ENCODE assay signal across 19 cellular contexts in genomic region chr16:2081685-2082084, GRCh38. TPM values are rescaled to one million over a fixed set of nuclear protein-coding genes. Genes with fewer than 3 reads are reported as not detected.
DNase-seq lines count a peak whose midpoint lies in the region; ATAC-seq and TF ChIP-seq lines count a peak whose summit lies in the region.
"Had no signal": no experiment of that assay in that cellular context is flagged by ENCODE, and none has a peak within 500 bp of the region (broad histone marks: within the 10 kb centered on the region; RNA-seq: fewer than 3 reads in every experiment).

No MANE protein-coding gene starts in this region.

- H3K9me3 ChIP-seq in left lung (no peaks in the 10 kb centered on the region), stomach (no peaks in the 10 kb centered on the region)
- H3K9me3 ChIP-seq: Peyer's patch, thyroid gland had no signal

- no peak for TF ChIP-seq CTCF in RWPE1 (conservative IDR thresholded peaks at IDR 0.05; ENCODE audit: low read depth)
- TF ChIP-seq CTCF in left lung (IDR thresholded peaks at IDR 0.05) = no peak
- no peak for TF ChIP-seq CTCF in stomach (IDR thresholded peaks at IDR 0.05)

- H3K27ac Mint-ChIP-seq in activated T-helper 2 cell treated with anti-CD3 and anti-CD28 coated beads, Interferon-gamma antibody, Interleukin-2, Interleukin-4, amounts not matched to agents 10 μg/mL and 5 μg/mL and 100 μg/mL, durations not matched to agents 14 hours and 24 hours and 36 hours = no peak overlapping the region
- H3K27ac Mint-ChIP-seq: activated naive CD8-positive, alpha-beta T cell; CD8-positive, alpha-beta T cell; memory B cell; stimulated activated memory B cell treated with anti-CD40 and anti-IgM and Interleukin-4, amounts not matched to agents 10 μg/mL and 1 μg/mL and 100 μg/mL, for 72 hours had no signal

- H3K4me3 Mint-ChIP-seq in activated T-helper 2 cell treated with anti-CD3 and anti-CD28 coated beads, Interferon-gamma antibody, Interleukin-2, Interleukin-4, amounts not matched to agents 10 μg/mL and 5 μg/mL and 100 μg/mL, durations not matched to agents 14 hours and 24 hours and 36 hours (ENCODE audit: low read depth) = no peak overlapping the region
- H3K4me3 Mint-ChIP-seq: activated naive CD8-positive, alpha-beta T cell; CD8-positive, alpha-beta T cell; memory B cell; stimulated activated memory B cell treated with anti-CD40 and anti-IgM and Interleukin-4, amounts not matched to agents 10 μg/mL and 1 μg/mL and 100 μg/mL, for 72 hours had no signal

- peak; percentile 3 for ATAC-seq in left lung
- no peak for ATAC-seq in HG03521 (IDR thresholded peaks at IDR 0.05; ENCODE audit: unreplicated experiment)
- ATAC-seq: CD8-positive, alpha-beta T cell; stimulated activated memory B cell treated with anti-CD40 and anti-IgM and Interleukin-4, amounts not matched to agents 10 μg/mL and 1 μg/mL and 100 μg/mL, for 72 hours had no signal

- TF ChIP-seq EP300 in stomach (IDR thresholded peaks at IDR 0.05) = no peak

- POLR2A ChIA-PET in RWPE1 (lab: Yijun Ruan, JAX; ENCODE audit: low non-redundant PET) = no interaction called here

- H3K4me1 ChIP-seq in left lung (peaks cover 0 to 10% of the 10 kb centered on the region in 2 donors), stomach (peaks cover 13 to 33% (median 23%) of the 10 kb centered on the region in 4 donors)
- H3K4me1 ChIP-seq: thyroid gland had no signal

- no peaks in the 10 kb centered on the region for H3K27me3 Mint-ChIP-seq in activated T-helper 2 cell treated with anti-CD3 and anti-CD28 coated beads, Interferon-gamma antibody, Interleukin-2, Interleukin-4, amounts not matched to agents 10 μg/mL and 5 μg/mL and 100 μg/mL, durations not matched to agents 14 hours and 24 hours and 36 hours (ENCODE audit: low read depth)
- H3K27me3 Mint-ChIP-seq: activated naive CD8-positive, alpha-beta T cell; memory B cell; stimulated activated memory B cell treated with anti-CD40 and anti-IgM and Interleukin-4, amounts not matched to agents 10 μg/mL and 1 μg/mL and 100 μg/mL, for 72 hours had no signal

- 64 to 83% (median 78%) methylated on average over 13 to 17 of the region's 17 CpGs; no CpG with 5 or more reads in 1 of the 5 donors for WGBS in stomach, 5 donors

- no peak for TF ChIP-seq POLR2A in stomach (IDR thresholded peaks at IDR 0.05)

- H3K27ac ChIP-seq in RWPE1 (peak overlapping the region; percentile 57), left lung (no peak overlapping the region), stomach (peak overlapping the region; percentile 46 to 70 (median 65))
- H3K27ac ChIP-seq: hepatocyte, Peyer's patch, thyroid gland had no signal

- intact Hi-C loops in left lung (cut with DNase I) = no loop called here
- intact Hi-C loops in stomach (cut with DNase I; ENCODE audit: low total_unique reads) = loop anchor here (10.0 kb wide), 1 partner anchor 57 kb away; the partner anchor contains the start of gene NHERF2
- intact Hi-C loops in activated T-helper 2 cell treated with anti-CD3 and anti-CD28 coated beads, Interferon-gamma antibody, Interleukin-2, Interleukin-4, amounts not matched to agents 10 μg/mL and 5 μg/mL and 100 μg/mL, durations not matched to agents 14 hours and 24 hours and 36 hours (cut with micrococcal nuclease) = no loop called here

- H3K27me3 ChIP-seq in left lung (no peaks in the 10 kb centered on the region), stomach (no peaks in the 10 kb centered on the region)
- H3K27me3 ChIP-seq: hepatocyte, Peyer's patch, thyroid gland had no signal

- H3K4me1 Mint-ChIP-seq in activated T-helper 2 cell treated with anti-CD3 and anti-CD28 coated beads, Interferon-gamma antibody, Interleukin-2, Interleukin-4, amounts not matched to agents 10 μg/mL and 5 μg/mL and 100 μg/mL, durations not matched to agents 14 hours and 24 hours and 36 hours (ENCODE audit: low read depth) = no peaks in the 10 kb centered on the region

- no peaks in the 10 kb centered on the region for H3K9me3 Mint-ChIP-seq in activated T-helper 2 cell treated with anti-CD3 and anti-CD28 coated beads, Interferon-gamma antibody, Interleukin-2, Interleukin-4, amounts not matched to agents 10 μg/mL and 5 μg/mL and 100 μg/mL, durations not matched to agents 14 hours and 24 hours and 36 hours
- H3K9me3 Mint-ChIP-seq: CD8-positive, alpha-beta T cell; memory B cell; stimulated activated memory B cell treated with anti-CD40 and anti-IgM and Interleukin-4, amounts not matched to agents 10 μg/mL and 1 μg/mL and 100 μg/mL, for 72 hours had no signal

- peaks cover 0 to 99% of the 10 kb centered on the region in 2 donors for H3K36me3 ChIP-seq in left lung
- H3K36me3 ChIP-seq in stomach = peaks cover 55 to 100% (median 100%) of the 10 kb centered on the region in 4 donors

- CTCF ChIA-PET in RWPE1 (lab: Yijun Ruan, JAX) = no interaction called here

- H3K4me3 ChIP-seq in left lung (no peak overlapping the region), stomach (no peak overlapping the region)
- H3K4me3 ChIP-seq: hepatocyte, Peyer's patch, thyroid gland had no signal

- no peak for DNase-seq in RWPE1 (ENCODE audit: low spot score)
- peak; percentile 14 for DNase-seq in cerebellar cortex (ENCODE audit: low spot score)
- no peak for DNase-seq in left lung
- no peak for DNase-seq in stomach
- no peak for DNase-seq in activated T-helper 2 cell treated with anti-CD3 and anti-CD28 coated beads, Interferon-gamma antibody, Interleukin-2, Interleukin-4, amounts not matched to agents 10 μg/mL and 5 μg/mL and 100 μg/mL, durations not matched to agents 14 hours and 24 hours and 36 hours (ENCODE audit: low spot score)
- no peak for DNase-seq in activated CD4-positive, alpha-beta T cell treated with anti-CD3 and anti-CD28 coated beads, Interleukin-2, amount 50 U/mL, for 1 hour
- DNase-seq in HuH-7 (ENCODE audit: low spot score) = no peak
- DNase-seq: CD8-positive, alpha-beta T cell; GOT3; NCI-H1048; NCI-H2029 treated with DMSO at 0.1 percent for 48 hours; NK-92 treated with Interleukin-12 subunit alpha and Interleukin-12 subunit beta, amount 100 ng/mL, for 24 hours; Peyer's patch had no signal

- H3K36me3 Mint-ChIP-seq in activated T-helper 2 cell treated with anti-CD3 and anti-CD28 coated beads, Interferon-gamma antibody, Interleukin-2, Interleukin-4, amounts not matched to agents 10 μg/mL and 5 μg/mL and 100 μg/mL, durations not matched to agents 14 hours and 24 hours and 36 hours (ENCODE audit: low read depth) = peaks cover 3% of the 10 kb centered on the region
- H3K36me3 Mint-ChIP-seq: activated naive CD8-positive, alpha-beta T cell had no signal

RNA-seq across cellular contexts. Expression of gene TSC2, which starts 33.9 kb away (rescaled TPM):
- total RNA-seq in left lung (100 to 1,000 TPM; 116 to 126 TPM), stomach (100 to 1,000 TPM in 3 of 5 donors, 10 to 100 TPM in 2; 68.5 to 369 (median 118) TPM)
- 10 to 100 TPM; 40.8 to 46.0 (median 41.1) TPM for polyA plus RNA-seq in stomach
- total RNA-seq in activated T-helper 2 cell treated with anti-CD3 and anti-CD28 coated beads, Interferon-gamma antibody, Interleukin-2, Interleukin-4, amounts not matched to agents 10 μg/mL and 5 μg/mL and 100 μg/mL, durations not matched to agents 14 hours and 24 hours and 36 hours = 89.7 and 92.8 TPM in 2 replicates

RNA-seq across cellular contexts. Expression of gene NTHL1, which starts 34.1 kb away (rescaled TPM):
- 10 to 100 TPM; 19.4 to 29.8 TPM for total RNA-seq in left lung
- 100 to 1,000 TPM in 2 of 5 donors, 1 to 10 TPM in 3; 2.3 to 663 (median 9.5) TPM for total RNA-seq in stomach
- 10 to 100 TPM; 29.2 to 40.6 (median 36.6) TPM for polyA plus RNA-seq in stomach
- 43.5 and 54.7 TPM in 2 replicates for total RNA-seq in activated T-helper 2 cell treated with anti-CD3 and anti-CD28 coated beads, Interferon-gamma antibody, Interleukin-2, Interleukin-4, amounts not matched to agents 10 μg/mL and 5 μg/mL and 100 μg/mL, durations not matched to agents 14 hours and 24 hours and 36 hours

RNA-seq across cellular contexts. Expression of gene PKD1, which starts 54.0 kb away (rescaled TPM):
- 10 to 100 TPM; 63.2 to 73.5 TPM for total RNA-seq in left lung
- 100 to 1,000 TPM in 3 of 5 donors, 10 to 100 TPM in 2; 88.5 to 776 (median 459) TPM for total RNA-seq in stomach
- 10 to 100 TPM; 10.4 to 58.9 (median 22.7) TPM for polyA plus RNA-seq in stomach
- total RNA-seq in activated T-helper 2 cell treated with anti-CD3 and anti-CD28 coated beads, Interferon-gamma antibody, Interleukin-2, Interleukin-4, amounts not matched to agents 10 μg/mL and 5 μg/mL and 100 μg/mL, durations not matched to agents 14 hours and 24 hours and 36 hours = 86.9 and 94.4 TPM in 2 replicates

RNA-seq across cellular contexts. Expression of gene NHERF2, which starts 55.0 kb away (rescaled TPM):
- total RNA-seq in left lung = 100 to 1,000 TPM; 186 to 349 TPM
- 100 to 1,000 TPM in 2 of 5 donors, 10 to 100 TPM in 3; 17.4 to 201 (median 95.5) TPM for total RNA-seq in stomach
- 100 to 1,000 TPM in 2 of 3 donors, 10 to 100 TPM in 1; 65.4 to 236 (median 157) TPM for polyA plus RNA-seq in stomach
- 2.3 and 2.6 TPM in 2 replicates for total RNA-seq in activated T-helper 2 cell treated with anti-CD3 and anti-CD28 coated beads, Interferon-gamma antibody, Interleukin-2, Interleukin-4, amounts not matched to agents 10 μg/mL and 5 μg/mL and 100 μg/mL, durations not matched to agents 14 hours and 24 hours and 36 hours

Comparison
In these comparisons a context has a peak if more than half of its experiments do, and no peak if none do; other contexts are left out.
1. H3K27ac ChIP-seq: peak in RWPE1 (single experiment) and stomach (5 of 5); none in left lung (0 of 2).